Comparison of ENCODE assay signal across 14 cellular contexts in the genomic region with DNA sequence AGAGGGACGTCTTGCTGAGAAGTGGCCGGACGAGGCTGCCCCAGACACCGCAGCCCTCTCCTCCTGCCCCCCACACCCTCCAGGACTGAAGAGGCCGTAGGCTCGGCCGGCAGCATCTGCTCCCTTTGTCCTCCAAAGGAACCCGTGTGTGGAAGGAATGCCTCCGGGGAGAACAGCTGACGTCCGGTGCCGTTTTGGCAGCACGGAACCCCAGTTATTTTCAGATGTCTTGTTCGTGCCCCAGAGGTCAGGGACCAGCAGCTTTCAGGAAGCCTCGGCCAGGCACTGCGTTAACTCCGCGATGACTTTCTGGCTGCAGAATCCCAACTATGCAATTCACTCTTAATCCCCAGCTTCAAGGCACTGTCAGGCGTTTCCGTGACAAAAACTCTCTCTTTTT. TPM values are rescaled to one million over a fixed set of nuclear protein-coding genes. Genes with fewer than 3 reads are reported as not detected.
A peak's percentile ranks its signal among the peaks of the same experiment; 100 is the strongest.
DNase-seq lines count a peak whose midpoint lies in the region; TF ChIP-seq lines count a peak whose summit lies in the region.
"Had no signal": no experiment of that assay in that cellular context is flagged by ENCODE, and none has a peak within 500 bp of the region (broad histone marks: within the 10 kb centered on the region; RNA-seq: fewer than 3 reads in every experiment).

No MANE protein-coding gene starts in this region.

- H3K27me3 ChIP-seq in ectodermal cell (ENCODE audit: control insufficient read depth, insufficient read depth, low read length, poor library complexity, severe bottlenecking) (no peaks in the 10 kb centered on the region), testis (no peaks in the 10 kb centered on the region)

- no peaks in the 10 kb centered on the region for H3K9me3 Mint-ChIP-seq in HFFc6
- H3K9me3 Mint-ChIP-seq in T-helper 2 cell treated with Interferon-gamma antibody and Interleukin-4, amounts not matched to agents 5 μg/mL and 100 μg/mL, for 36 hours = no peaks in the 10 kb centered on the region

- TF ChIP-seq CTCF in HFFc6 (IDR thresholded peaks at IDR 0.05) (no peak), testis (IDR thresholded peaks at IDR 0.05) (no peak)

- no peaks in the 10 kb centered on the region; the same call in 1 of the 2 replicates for H3K27me3 Mint-ChIP-seq in HFFc6 (ENCODE audit: insufficient read depth)
- H3K27me3 Mint-ChIP-seq in T-helper 2 cell treated with Interferon-gamma antibody and Interleukin-4, amounts not matched to agents 5 μg/mL and 100 μg/mL, for 36 hours (ENCODE audit: low read depth) = no peaks in the 10 kb centered on the region

- H3K36me3 Mint-ChIP-seq in HFFc6 (ENCODE audit: low read depth) = no peaks in the 10 kb centered on the region
- H3K36me3 Mint-ChIP-seq in T-helper 2 cell treated with Interferon-gamma antibody and Interleukin-4, amounts not matched to agents 5 μg/mL and 100 μg/mL, for 36 hours (ENCODE audit: low read depth) = no peaks in the 10 kb centered on the region

- H3K27ac ChIP-seq in ectodermal cell (ENCODE audit: insufficient read depth, low read depth, low read length, poor library complexity, severe bottlenecking) (peak overlapping the region; percentile 87), testis (no peak overlapping the region)
- H3K27ac ChIP-seq: GM23248, thoracic aorta had no signal

- H3K4me3 Mint-ChIP-seq in HFFc6 = peak overlapping the region; percentile 61
- H3K4me3 Mint-ChIP-seq in T-helper 2 cell treated with Interferon-gamma antibody and Interleukin-4, amounts not matched to agents 5 μg/mL and 100 μg/mL, for 36 hours = no peak overlapping the region

- no peaks in the 10 kb centered on the region for H3K36me3 ChIP-seq in ectodermal cell (ENCODE audit: control insufficient read depth, insufficient read depth, low read length)
- no peaks in the 10 kb centered on the region for H3K36me3 ChIP-seq in testis (ENCODE audit: low read depth, missing control alignments)
- H3K36me3 ChIP-seq: thoracic aorta had no signal

- H3K4me1 ChIP-seq in ectodermal cell (ENCODE audit: control insufficient read depth, insufficient read depth, low read length) (no peaks in the 10 kb centered on the region), testis (no peaks in the 10 kb centered on the region)

- H3K27ac Mint-ChIP-seq in HFFc6 = peak overlapping the region; percentile 84
- H3K27ac Mint-ChIP-seq in T-helper 2 cell treated with Interferon-gamma antibody and Interleukin-4, amounts not matched to agents 5 μg/mL and 100 μg/mL, for 36 hours = no peak overlapping the region

- H3K4me3 ChIP-seq in ectodermal cell (ENCODE audit: insufficient read depth, low read depth, low read length) (no peak overlapping the region), testis (no peak overlapping the region)
- H3K4me3 ChIP-seq: GM23248, thoracic aorta had no signal

- DNase-seq in HFFc6 = peak; percentile 94
- peak; percentile 86 for DNase-seq in islet precursor cell
- peak; percentile 49 for DNase-seq in testis
- DNase-seq in stimulated activated CD4-positive, alpha-beta T cell treated with anti-CD3 and anti-CD28 coated beads, Interleukin-15, amount 100 ng/mL, for 24 hours = no peak
- DNase-seq in T-helper 2 cell treated with Interferon-gamma antibody and Interleukin-4, amounts not matched to agents 5 μg/mL and 100 μg/mL, for 36 hours (ENCODE audit: low spot score) = no peak
- DNase-seq in NCI-H2227 treated with DMSO at 0.1 percent for 48 hours (lab: John Stamatoyannopoulos, UW) = no peak
- DNase-seq: activated CD4-positive, alpha-beta T cell treated with anti-CD3 and anti-CD28 coated beads for 1 hour; activated effector memory CD4-positive, alpha-beta T cell treated with Interleukin-2 at 50 U/mL for 16 hours; cortex of kidney; GF-D8; GM23248; Kasumi-1 had no signal

- no peak for TF ChIP-seq POLR2A in testis (IDR thresholded peaks at IDR 0.05)

- intact Hi-C loops in testis (cut with DNase I; ENCODE audit: low total_unique reads) = no loop called here

- H3K4me1 Mint-ChIP-seq in HFFc6 (ENCODE audit: low read depth) = peaks cover 12% of the 10 kb centered on the region
- H3K4me1 Mint-ChIP-seq in T-helper 2 cell treated with Interferon-gamma antibody and Interleukin-4, amounts not matched to agents 5 μg/mL and 100 μg/mL, for 36 hours (ENCODE audit: low read depth) = no peaks in the 10 kb centered on the region

- WGBS in ectodermal cell, 2 experiments = 9 to 18% methylated on average over 18 to 20 of the region's 20 CpGs
- 48% methylated on average over 20 of the region's 20 CpGs for WGBS in testis, 2 donors

- H3K9me3 ChIP-seq in ectodermal cell (ENCODE audit: control insufficient read depth, low read length) (no peaks in the 10 kb centered on the region), testis (no peaks in the 10 kb centered on the region)
- H3K9me3 ChIP-seq: thoracic aorta had no signal

RNA-seq across cellular contexts. Expression of gene PPP2R3B, which starts 10.9 kb away (rescaled TPM):
- total RNA-seq in HFFc6 (2021; fragmentation: NEBNext Ultra II Directional; extraction: Animal tissue kit (Norgen Biotek cat#: 25700)) = 10 to 100 TPM; 11.7 to 20.5 (median 13.9) TPM
- 64.4 TPM for polyA plus RNA-seq in ectodermal cell (2013, experiment 1 of 4)
- polyA plus RNA-seq in ectodermal cell (2013, experiment 2 of 4) = 55.3 TPM
- 69.1 TPM for polyA plus RNA-seq in ectodermal cell (2013, experiment 3 of 4)
- 77.5 TPM for polyA plus RNA-seq in ectodermal cell (2013, experiment 4 of 4)
- 100 to 1,000 TPM in 1 of 2 donors, 10 to 100 TPM in 1; 89.6 to 108 TPM for total RNA-seq in testis
- 28.3 TPM for polyA plus RNA-seq in testis (ENCODE audit: insufficient read depth, low read depth, low replicate concordance)

Comparison
In these comparisons a context has a peak if more than half of its experiments do, and no peak if none do; other contexts are left out.
1. DNase-seq: peak in HFFc6 (single experiment), islet precursor cell (single experiment) and testis (single experiment); none in stimulated activated CD4-positive, alpha-beta T cell treated with anti-CD3 and anti-CD28 coated beads, Interleukin-15, amount 100 ng/mL, for 24 hours (single experiment), T-helper 2 cell treated with Interferon-gamma antibody and Interleukin-4, amounts not matched to agents 5 μg/mL and 100 μg/mL, for 36 hours (single experiment) and NCI-H2227 treated with DMSO at 0.1 percent for 48 hours (single experiment).
2. RNA of gene PPP2R3B, which starts 10.9 kb away (total RNA-seq): 89.6 to 108 TPM in testis; 11.7 to 20.5 TPM in HFFc6; every median in the first group is over 4 times any median in the second.